Comparison of ENCODE assay signal across 8 cellular contexts in the genomic region with DNA sequence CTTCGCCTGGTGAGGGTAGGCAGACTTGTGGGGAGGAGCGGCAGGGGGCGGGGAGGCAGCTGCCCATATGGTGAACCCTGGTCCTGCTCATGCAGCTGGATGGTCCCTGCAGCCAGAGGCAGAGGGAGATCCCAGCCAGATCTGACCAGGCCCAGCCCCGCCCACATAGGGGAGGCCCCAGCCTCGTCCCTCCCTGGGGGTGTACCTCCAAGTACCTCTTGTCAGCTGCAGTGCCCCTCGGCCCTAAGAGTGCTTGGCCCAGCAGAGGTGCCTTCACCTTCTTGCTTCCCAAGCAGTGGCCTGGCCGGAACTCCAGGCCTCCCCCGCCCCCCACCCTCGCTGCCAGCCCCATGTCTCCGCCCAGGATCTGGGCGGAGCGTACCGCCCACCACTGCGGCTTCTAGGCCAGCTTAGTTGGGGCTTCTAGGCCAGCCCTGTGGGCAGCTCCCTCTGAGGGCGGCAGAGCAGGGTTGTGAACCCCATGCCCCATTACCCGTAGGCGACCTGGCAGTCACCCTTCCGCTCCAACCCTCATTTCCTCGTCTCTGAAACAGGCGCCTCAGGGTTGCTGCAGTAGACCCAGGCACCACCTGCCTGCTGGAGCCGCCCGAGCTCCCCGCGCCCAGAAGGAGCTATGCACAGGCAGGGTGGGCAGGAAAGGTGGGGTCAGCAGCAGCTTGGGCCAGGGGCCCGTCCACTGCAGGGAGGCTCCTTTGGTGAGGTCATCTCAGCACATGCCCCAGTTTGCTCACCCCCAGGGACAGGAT. TPM values are rescaled to one million over a fixed set of nuclear protein-coding genes. Genes with fewer than 3 reads are reported as not detected.
DNase-seq lines count a peak whose midpoint lies in the region; ATAC-seq and TF ChIP-seq lines count a peak whose summit lies in the region.

A gene with protein sequence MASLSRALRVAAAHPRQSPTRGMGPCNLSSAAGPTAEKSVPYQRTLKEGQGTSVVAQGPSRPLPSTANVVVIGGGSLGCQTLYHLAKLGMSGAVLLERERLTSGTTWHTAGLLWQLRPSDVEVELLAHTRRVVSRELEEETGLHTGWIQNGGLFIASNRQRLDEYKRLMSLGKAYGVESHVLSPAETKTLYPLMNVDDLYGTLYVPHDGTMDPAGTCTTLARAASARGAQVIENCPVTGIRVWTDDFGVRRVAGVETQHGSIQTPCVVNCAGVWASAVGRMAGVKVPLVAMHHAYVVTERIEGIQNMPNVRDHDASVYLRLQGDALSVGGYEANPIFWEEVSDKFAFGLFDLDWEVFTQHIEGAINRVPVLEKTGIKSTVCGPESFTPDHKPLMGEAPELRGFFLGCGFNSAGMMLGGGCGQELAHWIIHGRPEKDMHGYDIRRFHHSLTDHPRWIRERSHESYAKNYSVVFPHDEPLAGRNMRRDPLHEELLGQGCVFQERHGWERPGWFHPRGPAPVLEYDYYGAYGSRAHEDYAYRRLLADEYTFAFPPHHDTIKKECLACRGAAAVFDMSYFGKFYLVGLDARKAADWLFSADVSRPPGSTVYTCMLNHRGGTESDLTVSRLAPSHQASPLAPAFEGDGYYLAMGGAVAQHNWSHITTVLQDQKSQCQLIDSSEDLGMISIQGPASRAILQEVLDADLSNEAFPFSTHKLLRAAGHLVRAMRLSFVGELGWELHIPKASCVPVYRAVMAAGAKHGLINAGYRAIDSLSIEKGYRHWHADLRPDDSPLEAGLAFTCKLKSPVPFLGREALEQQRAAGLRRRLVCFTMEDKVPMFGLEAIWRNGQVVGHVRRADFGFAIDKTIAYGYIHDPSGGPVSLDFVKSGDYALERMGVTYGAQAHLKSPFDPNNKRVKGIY (minus strand): TSS at position 314 of the 767 bp plus-strand sequence. CDS start 4,179 bp downstream, outside the sequence.

- ATAC-seq in body of pancreas (peak; percentile 73), GM18502 (IDR thresholded peaks at IDR 0.05; ENCODE audit: poor library complexity, unreplicated experiment) (no peak), GM21528 (IDR thresholded peaks at IDR 0.05; ENCODE audit: low FRiP score, unreplicated experiment) (no peak)

- H3K27ac ChIP-seq in SJCRH30 (peak within 1 kb of the TSS; percentile 69), body of pancreas (peak within 1 kb of the TSS; percentile 12 to 83 (median 67)), spleen (peak within 1 kb of the TSS in 3 of 8 donors; percentile 37 to 54 (median 50))

- peak within 1 kb of the TSS in 3 of 6 donors; percentile 30 to 61 (median 39) for H3K27ac Mint-ChIP-seq in immature natural killer cell

- WGBS in body of pancreas, 2 donors: 27 to 45% methylated on average over 2 to 24 of the region's 25 CpGs
- WGBS in spleen, 5 donors: 17 to 21% (median 19%) methylated on average over 6 to 25 of the region's 25 CpGs

- no peaks in the 10 kb centered on the region for H3K27me3 ChIP-seq in SJCRH30
- H3K27me3 ChIP-seq in body of pancreas: no peaks in the 10 kb centered on the region
- peaks cover 0 to 42% (median 0%) of the 10 kb centered on the region in 7 donors for H3K27me3 ChIP-seq in spleen (replicated peaks in 1 of 7)

- intact Hi-C loops in body of pancreas (cut with DNase I) (no loop called here), spleen (cut with DNase I; ENCODE audit: low total_unique reads) (no loop called here)

- TF ChIP-seq POLR2A in body of pancreas (IDR thresholded peaks at IDR 0.05) (peak; percentile 23 to 66 (median 66)), spleen (IDR thresholded peaks at IDR 0.05) (no peak)

- peak within 1 kb of the TSS; percentile 49 for H3K4me3 ChIP-seq in AG10803 (ENCODE audit: low read length)
- H3K4me3 ChIP-seq in SJCRH30: peak within 1 kb of the TSS; percentile 51
- H3K4me3 ChIP-seq in body of pancreas: peak within 1 kb of the TSS; percentile 0 to 34
- peak within 1 kb of the TSS; percentile 18 to 66 (median 35) for H3K4me3 ChIP-seq in spleen

- H3K36me3 ChIP-seq in SJCRH30 (no peaks in the 10 kb centered on the region), body of pancreas (replicated peaks in 1 of 2; ENCODE audit: insufficient read depth in 1 of 2, low read depth in 2 of 2) (no peaks in the 10 kb centered on the region), spleen (no peaks in the 10 kb centered on the region)

- H3K9me3 ChIP-seq in SJCRH30 (replicated peaks) (no peaks in the 10 kb centered on the region), body of pancreas (no peaks in the 10 kb centered on the region), spleen (no peaks in the 10 kb centered on the region)

- peaks cover 0 to 2% (median 0%) of the 10 kb centered on the region in 3 donors for H3K27me3 Mint-ChIP-seq in immature natural killer cell (ENCODE audit: low read depth in 3 of 3)

- H3K4me1 ChIP-seq in SJCRH30 (peaks cover 13% of the 10 kb centered on the region; the same call in 1 of the 2 replicates), body of pancreas (peaks cover 30% of the 10 kb centered on the region), spleen (peaks cover 0 to 39% (median 25%) of the 10 kb centered on the region in 6 donors)

- H3K4me1 Mint-ChIP-seq in immature natural killer cell: peaks cover 8 to 16% of the 10 kb centered on the region in 2 donors

- H3K4me3 Mint-ChIP-seq in immature natural killer cell: peak within 1 kb of the TSS; percentile 63 to 74 (median 68)

- H3K36me3 Mint-ChIP-seq in immature natural killer cell: no peaks in the 10 kb centered on the region

- no peaks in the 10 kb centered on the region for H3K9me3 Mint-ChIP-seq in immature natural killer cell

- TF ChIP-seq CTCF in AG10803 (conservative IDR thresholded peaks at IDR 0.05; ENCODE audit: low read length) (no peak), body of pancreas (IDR thresholded peaks at IDR 0.05) (no peak), spleen (IDR thresholded peaks at IDR 0.05 in 8 of 11, conservative IDR thresholded peaks at IDR 0.05 in 3 of 11) (no peak)

- DNase-seq in AG10803 (ENCODE audit: low read depth): peak; percentile 5
- peak; percentile 32 for DNase-seq in GOT3 (lab: John Stamatoyannopoulos, UW)
- DNase-seq in SJCRH30: peak; percentile 91 to 93
- peak; percentile 69 to 82 (median 75) for DNase-seq in body of pancreas
- DNase-seq in immature natural killer cell: peak; percentile 45 to 60 (median 50)
- DNase-seq in spleen: peak; percentile 87

RNA-seq across cellular contexts. Expression of the gene that starts here (rescaled TPM):
- total RNA-seq in SJCRH30 (2014; rRNA removed; shearing (Covaris generic)): 15.7 and 18.5 TPM in 2 replicates
- total RNA-seq in body of pancreas: 10 to 100 TPM; 20.2 to 61.0 TPM
- 1 to 10 TPM in 2 of 3 donors, under 1 TPM in 1; 0.08 to 6.8 (median 1.2) TPM for polyA plus RNA-seq in immature natural killer cell
- 1 to 10 TPM; 1.0 to 4.5 (median 3.1) TPM for total RNA-seq in spleen
- 1 to 10 TPM; 1.3 to 1.5 (median 1.5) TPM for polyA plus RNA-seq in spleen

Comparison
In these comparisons a context has a peak if more than half of its experiments do, and no peak if none do; other contexts are left out.
1. DNase-seq: peak in every context shown above with its lines; median percentile 92 in SJCRH30; 87 in spleen; 75 in body of pancreas; 50 in immature natural killer cell; 32 in GOT3; 5 in AG10803.
2. POLR2A ChIP-seq: peak in body of pancreas (3 of 3); none in spleen (0 of 3).
3. Peak in every context shown above with its lines, with median percentiles within 50 percentile points of each other: H3K4me3 ChIP-seq.